In genomic region chr5:124751031-124751430, GRCh38 we compare ENCODE assay signal across 1 cellular context.
TF ChIP-seq lines count a peak whose summit lies in the region.

No MANE protein-coding gene starts in this region.

TF ChIP-seq in H1, 55 proteins besides CTCF, POLR2A, EP300 and RAD21:
- TF ChIP-seq ASH2L (IDR thresholded peaks at IDR 0.05; ENCODE audit: low read length) (peak; percentile 87), BRCA1 (IDR thresholded peaks at IDR 0.05; ENCODE audit: low read depth, low read length) (no peak), NANOG (IDR thresholded peaks at IDR 0.05; ENCODE audit: insufficient read depth, low read depth, low read length, poor library complexity, severe bottlenecking) (peak; percentile 97), KDM1A (IDR thresholded peaks at IDR 0.05; ENCODE audit: borderline replicate concordance, low read length) (no peak), MAFK (IDR thresholded peaks at IDR 0.05; ENCODE audit: low read depth, low read length) (no peak), SP1 (IDR thresholded peaks at IDR 0.05; ENCODE audit: low read depth, low read length) (peak; percentile 81), TAF1 (IDR thresholded peaks at IDR 0.05; ENCODE audit: low read depth, low read length) (no peak), RXRA (IDR thresholded peaks at IDR 0.05; ENCODE audit: insufficient read depth, low read depth, low read length) (no peak), CHD2 (IDR thresholded peaks at IDR 0.05; ENCODE audit: low read length) (peak; percentile 47; the same call in 1 of the 2 replicates), SRF (IDR thresholded peaks at IDR 0.05; ENCODE audit: low read depth, low read length) (no peak), CTBP2 (IDR thresholded peaks at IDR 0.05; ENCODE audit: borderline replicate concordance, insufficient read depth, insufficient read length, low read length) (no peak), SAP30 (IDR thresholded peaks at IDR 0.05; ENCODE audit: insufficient read depth, insufficient replicate concordance, low read length) (no peak), HDAC2 (IDR thresholded peaks at IDR 0.05; ENCODE audit: borderline replicate concordance in 1 of 2, low read depth in 2 of 2, low read length in 2 of 2) (no peak), POU5F1 (IDR thresholded peaks at IDR 0.05; ENCODE audit: low read depth, low read length) (peak; percentile 73), BACH1 (IDR thresholded peaks at IDR 0.05; ENCODE audit: low read length) (no peak), SP2 (IDR thresholded peaks at IDR 0.05; ENCODE audit: low read length) (no peak), SP4 (IDR thresholded peaks at IDR 0.05; ENCODE audit: low read length) (no peak), GABPA (IDR thresholded peaks at IDR 0.05; ENCODE audit: borderline replicate concordance, insufficient read depth, low read length) (no peak), SIN3A (conservative IDR thresholded peaks at IDR 0.05 in 1 of 2, IDR thresholded peaks at IDR 0.05 in 1 of 2; ENCODE audit: low read depth in 1 of 2, low read length in 2 of 2) (no peak), RBBP5 (IDR thresholded peaks at IDR 0.05; ENCODE audit: borderline replicate concordance, low read depth, low read length) (peak; percentile 82; the same call in 1 of the 2 replicates), EGR1 (IDR thresholded peaks at IDR 0.05; ENCODE audit: borderline replicate concordance, low read depth, low read length) (no peak), FOSL1 (IDR thresholded peaks at IDR 0.05; ENCODE audit: insufficient read depth, low read depth, low read length) (no peak), CBX5 (IDR thresholded peaks at IDR 0.05; ENCODE audit: low read depth, low read length) (no peak), POLR2AphosphoS5 (IDR thresholded peaks at IDR 0.05; ENCODE audit: low read depth, low read length) (no peak), RNF2 (IDR thresholded peaks at IDR 0.05; ENCODE audit: borderline replicate concordance, low read depth, low read length, missing control alignments, poor library complexity, severe bottlenecking) (no peak), PHF8 (conservative IDR thresholded peaks at IDR 0.05; ENCODE audit: low read depth, low read length) (no peak), TAF7 (optimal IDR thresholded peaks at IDR 0.05; ENCODE audit: borderline replicate concordance, low read depth, low read length) (no peak), NRF1 (IDR thresholded peaks at IDR 0.05; ENCODE audit: low read depth, low read length) (no peak), SUZ12 (IDR thresholded peaks at IDR 0.05; ENCODE audit: low read length) (no peak), TEAD4 (IDR thresholded peaks at IDR 0.05; ENCODE audit: low read depth, low read length) (no peak), KDM5A (IDR thresholded peaks at IDR 0.05; ENCODE audit: low read length) (no peak), CREB1 (IDR thresholded peaks at IDR 0.05) (no peak), RFX5 (IDR thresholded peaks at IDR 0.05; ENCODE audit: borderline replicate concordance, low read depth, low read length) (no peak), JUND (IDR thresholded peaks at IDR 0.05; ENCODE audit: low read length) (no peak), MAX (IDR thresholded peaks at IDR 0.05) (no peak), GTF2F1 (IDR thresholded peaks at IDR 0.05; ENCODE audit: borderline replicate concordance, low read depth, low read length) (no peak), EZH2 (IDR thresholded peaks at IDR 0.05; ENCODE audit: low read depth, low read length, severe bottlenecking) (no peak), CHD1 (IDR thresholded peaks at IDR 0.05; ENCODE audit: low read depth, low read length) (no peak), JUN (IDR thresholded peaks at IDR 0.05; ENCODE audit: low read depth, low read length) (no peak), HDAC6 (IDR thresholded peaks at IDR 0.05; ENCODE audit: low read depth, low read length) (no peak), KDM4A (IDR thresholded peaks at IDR 0.05; ENCODE audit: low read depth, low read length, severe bottlenecking) (no peak), SIX5 (IDR thresholded peaks at IDR 0.05; ENCODE audit: low read depth, low read length) (no peak), BCL11A (IDR thresholded peaks at IDR 0.05; ENCODE audit: low read depth in 2 of 2, low read length in 2 of 2) (peak in 1 of 2 experiments; percentile 28), TCF12 (IDR thresholded peaks at IDR 0.05; ENCODE audit: low read depth, low read length) (no peak), SIRT6 (IDR thresholded peaks at IDR 0.05; ENCODE audit: low read length) (no peak), YY1 (IDR thresholded peaks at IDR 0.05; ENCODE audit: low read depth, low read length) (no peak), USF2 (IDR thresholded peaks at IDR 0.05; ENCODE audit: low read length) (no peak), ZNF274 (IDR thresholded peaks at IDR 0.05; ENCODE audit: borderline replicate concordance, extremely low read depth, low read length) (no peak), CEBPB (IDR thresholded peaks at IDR 0.05; ENCODE audit: low read depth, low read length) (no peak), TBP (IDR thresholded peaks at IDR 0.05; ENCODE audit: low read depth, low read length) (no peak), CBX8 (IDR thresholded peaks at IDR 0.05; ENCODE audit: borderline replicate concordance, low read depth, low read length) (no peak)
- TF ChIP-seq, protein P1, sequence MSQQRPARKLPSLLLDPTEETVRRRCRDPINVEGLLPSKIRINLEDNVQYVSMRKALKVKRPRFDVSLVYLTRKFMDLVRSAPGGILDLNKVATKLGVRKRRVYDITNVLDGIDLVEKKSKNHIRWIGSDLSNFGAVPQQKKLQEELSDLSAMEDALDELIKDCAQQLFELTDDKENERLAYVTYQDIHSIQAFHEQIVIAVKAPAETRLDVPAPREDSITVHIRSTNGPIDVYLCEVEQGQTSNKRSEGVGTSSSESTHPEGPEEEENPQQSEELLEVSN (IDR thresholded peaks at IDR 0.05), result no peak
- TF ChIP-seq, protein P2, sequence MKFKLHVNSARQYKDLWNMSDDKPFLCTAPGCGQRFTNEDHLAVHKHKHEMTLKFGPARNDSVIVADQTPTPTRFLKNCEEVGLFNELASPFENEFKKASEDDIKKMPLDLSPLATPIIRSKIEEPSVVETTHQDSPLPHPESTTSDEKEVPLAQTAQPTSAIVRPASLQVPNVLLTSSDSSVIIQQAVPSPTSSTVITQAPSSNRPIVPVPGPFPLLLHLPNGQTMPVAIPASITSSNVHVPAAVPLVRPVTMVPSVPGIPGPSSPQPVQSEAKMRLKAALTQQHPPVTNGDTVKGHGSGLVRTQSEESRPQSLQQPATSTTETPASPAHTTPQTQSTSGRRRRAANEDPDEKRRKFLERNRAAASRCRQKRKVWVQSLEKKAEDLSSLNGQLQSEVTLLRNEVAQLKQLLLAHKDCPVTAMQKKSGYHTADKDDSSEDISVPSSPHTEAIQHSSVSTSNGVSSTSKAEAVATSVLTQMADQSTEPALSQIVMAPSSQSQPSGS (IDR thresholded peaks at IDR 0.05; ENCODE audit: low read length), result no peak
- TF ChIP-seq, protein P3, sequence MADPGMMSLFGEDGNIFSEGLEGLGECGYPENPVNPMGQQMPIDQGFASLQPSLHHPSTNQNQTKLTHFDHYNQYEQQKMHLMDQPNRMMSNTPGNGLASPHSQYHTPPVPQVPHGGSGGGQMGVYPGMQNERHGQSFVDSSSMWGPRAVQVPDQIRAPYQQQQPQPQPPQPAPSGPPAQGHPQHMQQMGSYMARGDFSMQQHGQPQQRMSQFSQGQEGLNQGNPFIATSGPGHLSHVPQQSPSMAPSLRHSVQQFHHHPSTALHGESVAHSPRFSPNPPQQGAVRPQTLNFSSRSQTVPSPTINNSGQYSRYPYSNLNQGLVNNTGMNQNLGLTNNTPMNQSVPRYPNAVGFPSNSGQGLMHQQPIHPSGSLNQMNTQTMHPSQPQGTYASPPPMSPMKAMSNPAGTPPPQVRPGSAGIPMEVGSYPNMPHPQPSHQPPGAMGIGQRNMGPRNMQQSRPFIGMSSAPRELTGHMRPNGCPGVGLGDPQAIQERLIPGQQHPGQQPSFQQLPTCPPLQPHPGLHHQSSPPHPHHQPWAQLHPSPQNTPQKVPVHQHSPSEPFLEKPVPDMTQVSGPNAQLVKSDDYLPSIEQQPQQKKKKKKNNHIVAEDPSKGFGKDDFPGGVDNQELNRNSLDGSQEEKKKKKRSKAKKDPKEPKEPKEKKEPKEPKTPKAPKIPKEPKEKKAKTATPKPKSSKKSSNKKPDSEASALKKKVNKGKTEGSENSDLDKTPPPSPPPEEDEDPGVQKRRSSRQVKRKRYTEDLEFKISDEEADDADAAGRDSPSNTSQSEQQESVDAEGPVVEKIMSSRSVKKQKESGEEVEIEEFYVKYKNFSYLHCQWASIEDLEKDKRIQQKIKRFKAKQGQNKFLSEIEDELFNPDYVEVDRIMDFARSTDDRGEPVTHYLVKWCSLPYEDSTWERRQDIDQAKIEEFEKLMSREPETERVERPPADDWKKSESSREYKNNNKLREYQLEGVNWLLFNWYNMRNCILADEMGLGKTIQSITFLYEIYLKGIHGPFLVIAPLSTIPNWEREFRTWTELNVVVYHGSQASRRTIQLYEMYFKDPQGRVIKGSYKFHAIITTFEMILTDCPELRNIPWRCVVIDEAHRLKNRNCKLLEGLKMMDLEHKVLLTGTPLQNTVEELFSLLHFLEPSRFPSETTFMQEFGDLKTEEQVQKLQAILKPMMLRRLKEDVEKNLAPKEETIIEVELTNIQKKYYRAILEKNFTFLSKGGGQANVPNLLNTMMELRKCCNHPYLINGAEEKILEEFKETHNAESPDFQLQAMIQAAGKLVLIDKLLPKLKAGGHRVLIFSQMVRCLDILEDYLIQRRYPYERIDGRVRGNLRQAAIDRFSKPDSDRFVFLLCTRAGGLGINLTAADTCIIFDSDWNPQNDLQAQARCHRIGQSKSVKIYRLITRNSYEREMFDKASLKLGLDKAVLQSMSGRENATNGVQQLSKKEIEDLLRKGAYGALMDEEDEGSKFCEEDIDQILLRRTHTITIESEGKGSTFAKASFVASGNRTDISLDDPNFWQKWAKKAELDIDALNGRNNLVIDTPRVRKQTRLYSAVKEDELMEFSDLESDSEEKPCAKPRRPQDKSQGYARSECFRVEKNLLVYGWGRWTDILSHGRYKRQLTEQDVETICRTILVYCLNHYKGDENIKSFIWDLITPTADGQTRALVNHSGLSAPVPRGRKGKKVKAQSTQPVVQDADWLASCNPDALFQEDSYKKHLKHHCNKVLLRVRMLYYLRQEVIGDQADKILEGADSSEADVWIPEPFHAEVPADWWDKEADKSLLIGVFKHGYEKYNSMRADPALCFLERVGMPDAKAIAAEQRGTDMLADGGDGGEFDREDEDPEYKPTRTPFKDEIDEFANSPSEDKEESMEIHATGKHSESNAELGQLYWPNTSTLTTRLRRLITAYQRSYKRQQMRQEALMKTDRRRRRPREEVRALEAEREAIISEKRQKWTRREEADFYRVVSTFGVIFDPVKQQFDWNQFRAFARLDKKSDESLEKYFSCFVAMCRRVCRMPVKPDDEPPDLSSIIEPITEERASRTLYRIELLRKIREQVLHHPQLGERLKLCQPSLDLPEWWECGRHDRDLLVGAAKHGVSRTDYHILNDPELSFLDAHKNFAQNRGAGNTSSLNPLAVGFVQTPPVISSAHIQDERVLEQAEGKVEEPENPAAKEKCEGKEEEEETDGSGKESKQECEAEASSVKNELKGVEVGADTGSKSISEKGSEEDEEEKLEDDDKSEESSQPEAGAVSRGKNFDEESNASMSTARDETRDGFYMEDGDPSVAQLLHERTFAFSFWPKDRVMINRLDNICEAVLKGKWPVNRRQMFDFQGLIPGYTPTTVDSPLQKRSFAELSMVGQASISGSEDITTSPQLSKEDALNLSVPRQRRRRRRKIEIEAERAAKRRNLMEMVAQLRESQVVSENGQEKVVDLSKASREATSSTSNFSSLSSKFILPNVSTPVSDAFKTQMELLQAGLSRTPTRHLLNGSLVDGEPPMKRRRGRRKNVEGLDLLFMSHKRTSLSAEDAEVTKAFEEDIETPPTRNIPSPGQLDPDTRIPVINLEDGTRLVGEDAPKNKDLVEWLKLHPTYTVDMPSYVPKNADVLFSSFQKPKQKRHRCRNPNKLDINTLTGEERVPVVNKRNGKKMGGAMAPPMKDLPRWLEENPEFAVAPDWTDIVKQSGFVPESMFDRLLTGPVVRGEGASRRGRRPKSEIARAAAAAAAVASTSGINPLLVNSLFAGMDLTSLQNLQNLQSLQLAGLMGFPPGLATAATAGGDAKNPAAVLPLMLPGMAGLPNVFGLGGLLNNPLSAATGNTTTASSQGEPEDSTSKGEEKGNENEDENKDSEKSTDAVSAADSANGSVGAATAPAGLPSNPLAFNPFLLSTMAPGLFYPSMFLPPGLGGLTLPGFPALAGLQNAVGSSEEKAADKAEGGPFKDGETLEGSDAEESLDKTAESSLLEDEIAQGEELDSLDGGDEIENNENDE (IDR thresholded peaks at IDR 0.05; ENCODE audit: insufficient replicate concordance, low read length), result peak; percentile 78
- TF ChIP-seq, protein P4, sequence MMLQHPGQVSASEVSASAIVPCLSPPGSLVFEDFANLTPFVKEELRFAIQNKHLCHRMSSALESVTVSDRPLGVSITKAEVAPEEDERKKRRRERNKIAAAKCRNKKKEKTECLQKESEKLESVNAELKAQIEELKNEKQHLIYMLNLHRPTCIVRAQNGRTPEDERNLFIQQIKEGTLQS (IDR thresholded peaks at IDR 0.05; ENCODE audit: insufficient read depth, low read depth, low read length), result no peak
TF ChIP-seq in H1: peak in this region for 8.
